Comparison of ENCODE assay signal across 9 cellular contexts in the genomic region with DNA sequence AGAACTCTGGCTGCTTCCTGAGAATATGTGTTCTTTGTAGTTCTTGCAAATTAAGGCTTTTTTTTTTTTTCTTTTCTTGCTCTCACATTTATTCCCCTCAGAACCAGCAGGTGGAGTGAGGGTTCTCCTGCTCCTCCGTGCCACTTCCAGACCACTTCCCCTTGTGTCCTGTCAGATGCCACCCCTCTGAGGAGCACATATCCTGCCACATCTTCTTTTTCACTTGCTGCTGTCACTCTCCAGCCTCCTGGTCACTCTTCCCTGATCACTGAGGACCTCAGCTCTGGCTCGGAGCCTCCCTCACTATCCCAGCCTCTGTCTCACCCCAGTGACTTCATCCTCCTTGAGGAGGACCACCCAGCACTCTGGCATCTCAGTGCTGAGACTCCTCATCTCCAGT.
DNase-seq lines count a peak whose midpoint lies in the region; FAIRE-seq and TF ChIP-seq lines count a peak whose summit lies in the region.
"Had no signal": no experiment of that assay in that cellular context is flagged by ENCODE, and none has a peak within 500 bp of the region (broad histone marks: within the 10 kb centered on the region; RNA-seq: fewer than 3 reads in every experiment).

No MANE protein-coding gene starts in this region.

- TF ChIP-seq CTCF in bronchial epithelial cell (IDR thresholded peaks at IDR 0.05; ENCODE audit: insufficient read depth, low read length, severe bottlenecking) = peak; percentile 38
- peak; percentile 60 for TF ChIP-seq CTCF in osteocyte (IDR thresholded peaks at IDR 0.05)
- no peak for TF ChIP-seq CTCF in coronary artery (IDR thresholded peaks at IDR 0.05)

- H3K27ac ChIP-seq in coronary artery = no peak overlapping the region
- H3K27ac ChIP-seq: BLaER1 treated with 17β-estradiol and CSF1 and Interleukin-3, amounts not matched to agents 10 nM and 100 nM had no signal

- H3K4me3 Mint-ChIP-seq in osteocyte (ENCODE audit: unreplicated experiment) = no peak overlapping the region

- FAIRE-seq in bronchial epithelial cell (lab: Jason Lieb, UNC) = no peak

- H3K4me3 ChIP-seq in bronchial epithelial cell (ENCODE audit: low read depth, low read length) (no peak overlapping the region), coronary artery (no peak overlapping the region)
- H3K4me3 ChIP-seq: BLaER1 treated with 17β-estradiol and CSF1 and Interleukin-3, amounts not matched to agents 10 nM and 100 nM had no signal

- DNase-seq in NCI-H2196 (lab: John Stamatoyannopoulos, UW; ENCODE audit: unreplicated experiment) (peak; percentile 2), NCI-H2196 treated with DMSO at 0.1 percent for 48 hours (lab: John Stamatoyannopoulos, UW; ENCODE audit: unreplicated experiment) (no peak), NAMALWA (ENCODE audit: low spot score) (peak; percentile 49), bronchial epithelial cell (ENCODE audit: low read depth) (peak; percentile 29), osteocyte (ENCODE audit: extremely low spot score, unreplicated experiment) (no peak), T-helper 1 cell (no peak), coronary artery (ENCODE audit: low spot score) (no peak)
- no peak for DNase-seq in activated CD8-positive, alpha-beta memory T cell treated with anti-CD3 and anti-CD28 coated beads, Interleukin-2, amount 50 U/mL, for 48 hours

- no peaks in the 10 kb centered on the region for H3K27me3 ChIP-seq in bronchial epithelial cell (ENCODE audit: control insufficient read depth, insufficient read depth, low read length)
- H3K27me3 ChIP-seq: BLaER1 treated with 17β-estradiol and CSF1 and Interleukin-3, amounts not matched to agents 10 nM and 100 nM had no signal

- no peak overlapping the region for H3K27ac Mint-ChIP-seq in osteocyte (ENCODE audit: unreplicated experiment)

- no peaks in the 10 kb centered on the region for H3K4me1 Mint-ChIP-seq in osteocyte (ENCODE audit: unreplicated experiment)

- H3K27me3 Mint-ChIP-seq in osteocyte (ENCODE audit: unreplicated experiment) = peaks cover 13% of the 10 kb centered on the region

- no peaks in the 10 kb centered on the region for H3K36me3 ChIP-seq in bronchial epithelial cell (ENCODE audit: control insufficient read depth, insufficient read depth, low read length)
- H3K36me3 ChIP-seq: BLaER1 treated with 17β-estradiol and CSF1 and Interleukin-3, amounts not matched to agents 10 nM and 100 nM had no signal

- H3K36me3 Mint-ChIP-seq in osteocyte (ENCODE audit: unreplicated experiment) = no peaks in the 10 kb centered on the region

- no peaks in the 10 kb centered on the region for H3K9me3 Mint-ChIP-seq in osteocyte (ENCODE audit: unreplicated experiment)

Comparison
In these comparisons a context has a peak if more than half of its experiments do, and no peak if none do; other contexts are left out.
1. DNase-seq: peak in NCI-H2196 (single experiment), NAMALWA (single experiment) and bronchial epithelial cell (single experiment); none in NCI-H2196 treated with DMSO at 0.1 percent for 48 hours (single experiment), osteocyte (single experiment), T-helper 1 cell (0 of 5), activated CD8-positive, alpha-beta memory T cell treated with anti-CD3 and anti-CD28 coated beads, Interleukin-2, amount 50 U/mL, for 48 hours (single experiment) and coronary artery (single experiment).